ENCODE assay signal across 5 cellular contexts in genomic region chr17:3063507-3063906, GRCh38. TPM values are rescaled to one million over a fixed set of nuclear protein-coding genes. Genes with fewer than 3 reads are reported as not detected.
"Had no signal": no experiment of that assay in that cellular context is flagged by ENCODE, and none has a peak within 500 bp of the region (broad histone marks: within the 10 kb centered on the region; RNA-seq: fewer than 3 reads in every experiment).

A gene with protein sequence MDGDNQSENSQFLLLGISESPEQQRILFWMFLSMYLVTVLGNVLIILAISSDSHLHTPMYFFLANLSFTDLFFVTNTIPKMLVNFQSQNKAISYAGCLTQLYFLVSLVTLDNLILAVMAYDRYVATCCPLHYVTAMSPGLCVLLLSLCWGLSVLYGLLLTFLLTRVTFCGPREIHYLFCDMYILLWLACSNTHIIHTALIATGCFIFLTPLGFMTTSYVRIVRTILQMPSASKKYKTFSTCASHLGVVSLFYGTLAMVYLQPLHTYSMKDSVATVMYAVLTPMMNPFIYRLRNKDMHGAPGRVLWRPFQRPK (minus strand): TSS chr17:3063607. CDS start chr17:3063607, 0 bp downstream.

RNA-seq across cellular contexts. Expression of the gene that starts here (rescaled TPM):
- total RNA-seq: GM23338, H1, H9, HT-29, IMR-90 had no signal
- polyA plus RNA-seq: GM23338, H1, IMR-90 had no signal
